ENCODE assay signal across 24 cellular contexts in genomic region chr6:167408235-167408869, GRCh38.
"Had no signal": no experiment of that assay in that cellular context is flagged by ENCODE, and none has a peak within 500 bp of the region (broad histone marks: within the 10 kb centered on the region; RNA-seq: fewer than 3 reads in every experiment).

No MANE protein-coding gene starts in this region.

- H3K4me1 Mint-ChIP-seq: activated T-helper 17 cell treated with anti-CD3 and anti-CD28 coated beads, Interleukin-2, amount 50 U/mL, for 72 hours had no signal

- H3K4me3 Mint-ChIP-seq: activated CD4-positive, alpha-beta memory T cell treated with anti-CD3 and anti-CD28 coated beads for 36 hours; activated naive CD4-positive, alpha-beta T cell treated with anti-CD3 and anti-CD28 coated beads for 36 hours; activated naive CD8-positive, alpha-beta T cell; activated T-helper 17 cell treated with anti-CD3 and anti-CD28 coated beads, Interleukin-2, amount 50 U/mL, for 72 hours; T-helper 1 cell treated with Interleukin-12 subunit alpha and Interleukin-12 subunit beta and Interleukin-4 antibody, amounts not matched to agents 30 μg/mL and 1 μg/mL, for 36 hours had no signal

- H3K9me3 Mint-ChIP-seq: activated CD4-positive, alpha-beta memory T cell treated with anti-CD3 and anti-CD28 coated beads for 36 hours; activated naive CD4-positive, alpha-beta T cell treated with anti-CD3 and anti-CD28 coated beads for 36 hours; activated T-helper 17 cell treated with anti-CD3 and anti-CD28 coated beads, Interleukin-2, amount 50 U/mL, for 72 hours; T-helper 1 cell treated with Interleukin-12 subunit alpha and Interleukin-12 subunit beta and Interleukin-4 antibody, amounts not matched to agents 30 μg/mL and 1 μg/mL, for 36 hours had no signal

- H3K36me3 ChIP-seq: Peyer's patch, SJSA1 had no signal

- H3K27me3 ChIP-seq: Peyer's patch had no signal

- H3K27ac ChIP-seq: Peyer's patch, SJSA1 had no signal

- H3K36me3 Mint-ChIP-seq: activated CD4-positive, alpha-beta memory T cell treated with anti-CD3 and anti-CD28 coated beads for 36 hours; activated naive CD8-positive, alpha-beta T cell had no signal

- H3K4me1 ChIP-seq: Peyer's patch, SJSA1 had no signal

- H3K9me3 ChIP-seq: Peyer's patch, SJSA1 had no signal

- H3K4me3 ChIP-seq: K562, Peyer's patch, SJSA1 had no signal

- ATAC-seq: activated T-helper 17 cell treated with anti-CD3 and anti-CD28 coated beads, Interleukin-2, amount 50 U/mL, for 72 hours; K562; SK-N-SH treated with all-trans-retinoic acid at 6 μM for 48 hours had no signal

- DNase-seq: activated CD4-positive, alpha-beta memory T cell treated with anti-CD3 and anti-CD28 coated beads for 36 hours; activated CD4-positive, alpha-beta T cell treated with anti-CD3 and anti-CD28 coated beads for 48 hours; activated CD4-positive, CD25-positive, alpha-beta regulatory T cell treated with anti-CD3 and anti-CD28 coated beads, Interleukin-2, amount 50 U/mL, for 72 hours; activated CD8-positive, alpha-beta memory T cell treated with anti-CD3 and anti-CD28 coated beads for 24 hours; activated gamma-delta T cell; activated naive CD4-positive, alpha-beta T cell treated with anti-CD3 and anti-CD28 coated beads for 36 hours; activated T-cell treated with anti-CD3 and anti-CD28 coated beads, Interleukin-2, amount 50 U/mL, for 48 hours; central memory CD4-positive, alpha-beta T cell; Karpas-422; MM.1S; NCI-H1105 treated with DMSO at 0.1 percent for 48 hours; NCI-H1436 treated with DMSO at 0.1 percent for 48 hours; NCI-H187; NCI-H2081; NCI-H510A treated with DMSO at 0.1 percent for 48 hours; Peyer's patch; SHP77; SW 1271 had no signal

- H3K27ac Mint-ChIP-seq: activated CD4-positive, alpha-beta memory T cell treated with anti-CD3 and anti-CD28 coated beads for 36 hours; activated naive CD4-positive, alpha-beta T cell treated with anti-CD3 and anti-CD28 coated beads for 36 hours; activated naive CD8-positive, alpha-beta T cell; activated T-helper 17 cell treated with anti-CD3 and anti-CD28 coated beads, Interleukin-2, amount 50 U/mL, for 72 hours; T-helper 1 cell treated with Interleukin-12 subunit alpha and Interleukin-12 subunit beta and Interleukin-4 antibody, amounts not matched to agents 30 μg/mL and 1 μg/mL, for 36 hours had no signal
